ENCODE assay signal across 20 cellular contexts in the genomic region with DNA sequence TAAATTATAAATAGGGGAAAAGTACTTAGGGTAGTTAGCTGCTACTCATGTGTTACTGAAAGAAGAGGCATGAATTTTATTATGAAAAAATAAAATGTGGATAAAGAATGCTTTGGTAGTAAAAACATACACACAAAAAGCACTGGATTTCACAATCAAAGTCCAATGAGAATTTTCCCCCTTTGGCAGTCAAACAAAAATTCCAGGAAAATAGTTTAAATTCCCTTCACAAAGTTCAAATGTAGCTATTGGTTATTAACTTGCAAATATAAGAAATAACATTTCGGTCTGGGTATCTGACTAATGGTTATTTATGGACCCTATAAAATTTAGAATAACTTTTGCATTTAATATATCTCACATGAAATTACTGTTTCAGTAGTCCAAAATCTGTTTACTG.
DNase-seq lines count a peak whose midpoint lies in the region; ATAC-seq and TF ChIP-seq lines count a peak whose summit lies in the region.
"Had no signal": no experiment of that assay in that cellular context is flagged by ENCODE, and none has a peak within 500 bp of the region (broad histone marks: within the 10 kb centered on the region; RNA-seq: fewer than 3 reads in every experiment).

No MANE protein-coding gene starts in this region.

- H3K27ac ChIP-seq in ACC112 (ENCODE audit: low read depth, low read length): 0 out of 2 replicates have a peak overlapping the region, but pooled peaks have one; percentile 13
- no peak overlapping the region for H3K27ac ChIP-seq in HEK293 (ENCODE audit: extremely low read depth, low read depth, low read length)
- no peak overlapping the region for H3K27ac ChIP-seq in stomach
- H3K27ac ChIP-seq: VCaP had no signal

- POLR2A ChIA-PET in HEK293 (lab: Yijun Ruan, JAX): no interaction called here

- no peak for TF ChIP-seq EP300 in stomach (IDR thresholded peaks at IDR 0.05)

- WGBS in stomach, 5 donors: 61 to 98% (median 81%) methylated on average over 1 of the region's 1 CpG

- no peaks in the 10 kb centered on the region for H3K79me2 ChIP-seq in ACC112 (ENCODE audit: control insufficient read depth, insufficient read depth, low read length, unreplicated experiment)

- H3K4me1 ChIP-seq in ACC112 (ENCODE audit: control insufficient read depth, insufficient read depth, low read length, unreplicated experiment): peaks cover 25% of the 10 kb centered on the region
- H3K4me1 ChIP-seq in HEK293 (ENCODE audit: control insufficient read depth, insufficient read depth, low read length): peaks cover 39% of the 10 kb centered on the region
- peaks cover 0 to 17% (median 3%) of the 10 kb centered on the region in 4 donors for H3K4me1 ChIP-seq in stomach

- intact Hi-C loops in stomach (cut with DNase I; ENCODE audit: low total_unique reads): no loop called here
- intact Hi-C loops in head of caudate nucleus (cut with DNase I): no loop called here

- H3K9me3 ChIP-seq in HEK293 (ENCODE audit: control insufficient read depth, insufficient read depth, low read depth, low read length) (no peaks in the 10 kb centered on the region), stomach (no peaks in the 10 kb centered on the region)
- H3K9me3 ChIP-seq: HAP-1, tibial nerve had no signal

- TF ChIP-seq POLR2A in stomach (IDR thresholded peaks at IDR 0.05): no peak

- TF ChIP-seq CTCF in HEK293 (tag by site-specific recombination; IDR thresholded peaks at IDR 0.05) (no peak), cardiac fibroblast (IDR thresholded peaks at IDR 0.05; ENCODE audit: low read depth, low read length) (no peak), stomach (IDR thresholded peaks at IDR 0.05) (no peak)

- no peak for ATAC-seq in HG03025 (IDR thresholded peaks at IDR 0.05; ENCODE audit: low FRiP score, unreplicated experiment)
- ATAC-seq: T-helper 17 cell had no signal

- CTCF ChIA-PET in HEK293 (lab: Yijun Ruan, JAX): interaction anchor here (0.6 to 1.8 kb wide), 6 partner anchors 18 to 284 kb away, joined by 3 to 5 read pairs (median 4); no protein-coding TSS in a partner anchor

- H3K36me3 ChIP-seq in ACC112 (ENCODE audit: insufficient read depth, low read length) (no peaks in the 10 kb centered on the region), HEK293 (ENCODE audit: control insufficient read depth in 2 of 2, insufficient read depth in 1 of 2, low read length in 2 of 2) (no peaks in the 10 kb centered on the region), stomach (no peaks in the 10 kb centered on the region)
- H3K36me3 ChIP-seq: HAP-1, tibial nerve had no signal

- H3K27me3 ChIP-seq in ACC112 (ENCODE audit: insufficient read depth, low read length): no peaks in the 10 kb centered on the region
- H3K27me3 ChIP-seq in stomach: no peaks in the 10 kb centered on the region
- H3K27me3 ChIP-seq: tibial nerve had no signal

- H3K4me3 ChIP-seq in ACC112 (ENCODE audit: low read depth, low read length) (no peak overlapping the region), HEK293 (ENCODE audit: low read depth, low read length) (no peak overlapping the region), cardiac fibroblast (replicated peaks in 1 of 2; ENCODE audit: low read depth in 2 of 2, low read length in 2 of 2) (no peak overlapping the region), stomach (no peak overlapping the region)
- H3K4me3 ChIP-seq: HAP-1, tibial nerve had no signal

- peak; percentile 73 to 75 for DNase-seq in cardiac fibroblast (ENCODE audit: low read depth in 2 of 2)
- peak; percentile 20 for DNase-seq in kidney glomerular epithelial cell (lab: John Stamatoyannopoulos, UW)
- no peak for DNase-seq in stomach
- no peak for DNase-seq in NCI-H774 (lab: John Stamatoyannopoulos, UW)
- no peak for DNase-seq in head of caudate nucleus
- DNase-seq: ACHN; activated CD4-positive, alpha-beta T cell treated with anti-CD3 and anti-CD28 coated beads, Interleukin-2, amount 50 U/mL, for 4 hours; activated naive CD4-positive, alpha-beta T cell treated with anti-CD3 and anti-CD28 coated beads, Interleukin-2, amount 10 ng/mL, durations not matched to agents 7 days and 5 days; CD8-positive, alpha-beta memory T cell; KBM-7; NCI-H2029; nephron progenitor cell; Right ventricle myocardium superior; T-helper 17 cell had no signal

- no peak overlapping the region for H2AFZ ChIP-seq in ACC112 (ENCODE audit: low read length, unreplicated experiment)

TF ChIP-seq in HEK293, 187 proteins besides CTCF, POLR2A, EP300 and RAD21:
- TF ChIP-seq, protein P1, sequence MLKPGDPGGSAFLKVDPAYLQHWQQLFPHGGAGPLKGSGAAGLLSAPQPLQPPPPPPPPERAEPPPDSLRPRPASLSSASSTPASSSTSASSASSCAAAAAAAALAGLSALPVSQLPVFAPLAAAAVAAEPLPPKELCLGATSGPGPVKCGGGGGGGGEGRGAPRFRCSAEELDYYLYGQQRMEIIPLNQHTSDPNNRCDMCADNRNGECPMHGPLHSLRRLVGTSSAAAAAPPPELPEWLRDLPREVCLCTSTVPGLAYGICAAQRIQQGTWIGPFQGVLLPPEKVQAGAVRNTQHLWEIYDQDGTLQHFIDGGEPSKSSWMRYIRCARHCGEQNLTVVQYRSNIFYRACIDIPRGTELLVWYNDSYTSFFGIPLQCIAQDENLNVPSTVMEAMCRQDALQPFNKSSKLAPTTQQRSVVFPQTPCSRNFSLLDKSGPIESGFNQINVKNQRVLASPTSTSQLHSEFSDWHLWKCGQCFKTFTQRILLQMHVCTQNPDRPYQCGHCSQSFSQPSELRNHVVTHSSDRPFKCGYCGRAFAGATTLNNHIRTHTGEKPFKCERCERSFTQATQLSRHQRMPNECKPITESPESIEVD (tag by site-specific recombination; IDR thresholded peaks at IDR 0.05): peak; percentile 70
- TF ChIP-seq ZNF37A (tag by site-specific recombination; IDR thresholded peaks at IDR 0.05) (no peak), ZNF426 (tag by site-specific recombination; IDR thresholded peaks at IDR 0.05) (0 out of 2 replicates have a peak, but pooled peaks have one; percentile 5), YY1 (tag by site-specific recombination; IDR thresholded peaks at IDR 0.05) (no peak), SP2 (tag by site-specific recombination; IDR thresholded peaks at IDR 0.05) (no peak)
- TF ChIP-seq, protein P2, sequence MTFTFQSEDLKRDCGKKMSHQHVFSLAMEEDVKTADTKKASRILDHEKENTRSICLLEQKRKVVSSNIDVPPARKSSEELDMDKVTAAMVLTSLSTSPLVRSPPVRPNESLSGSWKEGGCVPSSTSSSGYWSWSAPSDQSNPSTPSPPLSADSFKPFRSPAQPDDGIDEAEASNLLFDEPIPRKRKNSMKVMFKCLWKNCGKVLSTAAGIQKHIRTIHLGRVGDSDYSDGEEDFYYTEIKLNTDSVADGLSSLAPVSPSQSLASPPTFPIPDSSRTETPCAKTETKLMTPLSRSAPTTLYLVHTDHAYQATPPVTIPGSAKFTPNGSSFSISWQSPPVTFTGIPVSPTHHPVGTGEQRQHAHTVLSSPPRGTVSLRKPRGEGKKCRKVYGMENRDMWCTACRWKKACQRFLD (tag by site-specific recombination; IDR thresholded peaks at IDR 0.05): no peak
- TF ChIP-seq, protein P3, sequence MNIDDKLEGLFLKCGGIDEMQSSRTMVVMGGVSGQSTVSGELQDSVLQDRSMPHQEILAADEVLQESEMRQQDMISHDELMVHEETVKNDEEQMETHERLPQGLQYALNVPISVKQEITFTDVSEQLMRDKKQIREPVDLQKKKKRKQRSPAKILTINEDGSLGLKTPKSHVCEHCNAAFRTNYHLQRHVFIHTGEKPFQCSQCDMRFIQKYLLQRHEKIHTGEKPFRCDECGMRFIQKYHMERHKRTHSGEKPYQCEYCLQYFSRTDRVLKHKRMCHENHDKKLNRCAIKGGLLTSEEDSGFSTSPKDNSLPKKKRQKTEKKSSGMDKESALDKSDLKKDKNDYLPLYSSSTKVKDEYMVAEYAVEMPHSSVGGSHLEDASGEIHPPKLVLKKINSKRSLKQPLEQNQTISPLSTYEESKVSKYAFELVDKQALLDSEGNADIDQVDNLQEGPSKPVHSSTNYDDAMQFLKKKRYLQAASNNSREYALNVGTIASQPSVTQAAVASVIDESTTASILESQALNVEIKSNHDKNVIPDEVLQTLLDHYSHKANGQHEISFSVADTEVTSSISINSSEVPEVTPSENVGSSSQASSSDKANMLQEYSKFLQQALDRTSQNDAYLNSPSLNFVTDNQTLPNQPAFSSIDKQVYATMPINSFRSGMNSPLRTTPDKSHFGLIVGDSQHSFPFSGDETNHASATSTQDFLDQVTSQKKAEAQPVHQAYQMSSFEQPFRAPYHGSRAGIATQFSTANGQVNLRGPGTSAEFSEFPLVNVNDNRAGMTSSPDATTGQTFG (tag by site-specific recombination; IDR thresholded peaks at IDR 0.05; ENCODE audit: borderline replicate concordance): no peak

Comparison
In these comparisons a context has a peak if more than half of its experiments do, and no peak if none do; other contexts are left out.
1. DNase-seq: peak in cardiac fibroblast (2 of 2) and kidney glomerular epithelial cell (single experiment); none in stomach (single experiment), NCI-H774 (single experiment) and head of caudate nucleus (0 of 42).